17 cellular contexts compared by ENCODE assay signal in the genomic region with DNA sequence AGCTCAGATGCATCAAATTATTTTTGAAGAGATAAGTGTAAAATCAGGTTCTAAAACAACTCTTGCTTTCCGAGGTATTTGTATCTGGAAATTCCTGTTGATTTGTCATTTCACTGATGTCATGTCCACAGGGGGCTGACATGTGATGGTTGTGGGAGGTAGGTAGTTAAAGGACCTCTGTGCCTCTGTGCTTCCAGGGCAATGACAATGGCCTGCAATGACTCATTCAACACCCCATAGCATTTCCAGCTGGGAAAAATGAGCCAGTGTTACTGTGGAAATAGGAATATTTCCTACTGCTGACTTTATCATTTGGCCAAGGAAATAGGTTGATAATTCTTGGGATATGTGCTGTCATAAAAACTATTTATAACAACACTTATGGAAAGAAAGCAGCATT.
DNase-seq lines count a peak whose midpoint lies in the region; FAIRE-seq and TF ChIP-seq lines count a peak whose summit lies in the region.
"Had no signal": no experiment of that assay in that cellular context is flagged by ENCODE, and none has a peak within 500 bp of the region (broad histone marks: within the 10 kb centered on the region; RNA-seq: fewer than 3 reads in every experiment).

No MANE protein-coding gene starts in this region.

- H3K9me1 ChIP-seq in endothelial cell of umbilical vein (replicated peaks; ENCODE audit: control insufficient read depth, extremely low read depth, insufficient read depth, low read length): no peaks in the 10 kb centered on the region

- dilution Hi-C loops in endothelial cell of umbilical vein (cut with MboI; ENCODE audit: extremely low pct_ligation_motif_present, low sequenced_read_pairs): no loop called here

- H3K27me3 ChIP-seq in endothelial cell of umbilical vein (ENCODE audit: control insufficient read depth in 2 of 2, insufficient read depth in 2 of 2, low read length in 2 of 2): no peaks in the 10 kb centered on the region
- H3K27me3 ChIP-seq: heart right ventricle, tibial artery had no signal

- peak; percentile 83 for FAIRE-seq in endothelial cell of umbilical vein (lab: Jason Lieb, UNC)
- FAIRE-seq: D721Med had no signal

- H4K20me1 ChIP-seq in endothelial cell of umbilical vein (replicated peaks; ENCODE audit: control insufficient read depth, extremely low read depth, insufficient read depth, low read length): no peaks in the 10 kb centered on the region

- peaks cover 0 to 12% of the 10 kb centered on the region in 2 experiments for H3K36me3 ChIP-seq in endothelial cell of umbilical vein (ENCODE audit: control insufficient read depth in 2 of 2, extremely low read depth in 1 of 2, insufficient read depth in 2 of 2, low read length in 2 of 2)

- H3K4me1 ChIP-seq in endothelial cell of umbilical vein (ENCODE audit: control insufficient read depth, extremely low read depth, insufficient read depth, low read length): peaks cover 13% of the 10 kb centered on the region
- H3K4me1 ChIP-seq: tibial artery had no signal

- CTCF ChIA-PET in endothelial cell of umbilical vein (lab: Charles Lee): interaction anchor here (2.3 kb wide), 1 partner anchor 198 kb away, joined by 7 read pairs; no protein-coding TSS in a partner anchor

- H3K79me2 ChIP-seq in endothelial cell of umbilical vein (ENCODE audit: control insufficient read depth, insufficient read depth, low read length): no peaks in the 10 kb centered on the region

- no peak for TF ChIP-seq CTCF in endothelial cell of umbilical vein (IDR thresholded peaks at IDR 0.05; ENCODE audit: extremely low read depth in 1 of 2, insufficient read depth in 1 of 2, low read depth in 1 of 2, low read length in 2 of 2)

- intact Hi-C loops in endothelial cell of umbilical vein (cut with micrococcal nuclease): loop anchor here (2.0 kb wide), 1 partner anchor 34 kb away; no protein-coding TSS in a partner anchor

- DNase-seq in DMS53 (lab: John Stamatoyannopoulos, UW) (peak; percentile 1), DMS53 treated with DMSO at 0.1 percent for 48 hours (lab: John Stamatoyannopoulos, UW; ENCODE audit: unreplicated experiment) (no peak), M059J (ENCODE audit: low read depth) (peak; percentile 45), endothelial cell of umbilical vein (ENCODE audit: low read depth, low spot score) (peak; percentile 69), pulmonary artery endothelial cell (ENCODE audit: low read depth, low spot score) (peak; percentile 29), NCI-H1417 (lab: John Stamatoyannopoulos, UW) (no peak), germinal center (ENCODE audit: low spot score) (no peak), AML-193 (lab: John Stamatoyannopoulos, UW) (no peak)
- DNase-seq: activated CD4-positive, CD25-positive, alpha-beta regulatory T cell treated with anti-CD3 and anti-CD28 coated beads, Interleukin-2, amount 50 U/mL, for 72 hours; anterior cingulate cortex; effector CD4-positive, alpha-beta T cell; heart right ventricle; NCI-H226; OCI-M1; tibial artery had no signal

- H3K27ac ChIP-seq in endothelial cell of umbilical vein (ENCODE audit: insufficient read depth, low read depth, low read length): peak overlapping the region; percentile 83
- H3K27ac ChIP-seq: 22Rv1, heart right ventricle, tibial artery had no signal

- no peaks in the 10 kb centered on the region for H3K9me3 ChIP-seq in endothelial cell of umbilical vein (replicated peaks; ENCODE audit: control insufficient read depth, insufficient read depth, low read length)
- H3K9me3 ChIP-seq: heart right ventricle, tibial artery had no signal

- H3K9ac ChIP-seq in endothelial cell of umbilical vein (replicated peaks; ENCODE audit: extremely low read depth, insufficient read depth, low read length): no peak overlapping the region

- POLR2A ChIA-PET in endothelial cell of umbilical vein (lab: Charles Lee): no interaction called here

- BruUV-seq in endothelial cell of umbilical vein (replicated peaks; lab: Mats Ljungman, UMichigan): no TSS peak

- no peak overlapping the region for H3K4me3 ChIP-seq in endothelial cell of umbilical vein (replicated peaks in 1 of 3; ENCODE audit: insufficient read depth in 1 of 3, low read depth in 1 of 3, low read length in 3 of 3)
- H3K4me3 ChIP-seq: heart right ventricle, tibial artery had no signal

- H2AFZ ChIP-seq in endothelial cell of umbilical vein (ENCODE audit: low read depth, low read length): no peak overlapping the region

- H3K4me2 ChIP-seq in endothelial cell of umbilical vein (ENCODE audit: insufficient read depth, low read length): peak overlapping the region; percentile 19

- no peak for TF ChIP-seq POLR2A in endothelial cell of umbilical vein (IDR thresholded peaks at IDR 0.05; ENCODE audit: low read depth, low read length)

TF ChIP-seq in endothelial cell of umbilical vein, 7 proteins besides CTCF, POLR2A, EP300 and RAD21:
- TF ChIP-seq JUN (IDR thresholded peaks at IDR 0.05; ENCODE audit: borderline replicate concordance, insufficient read depth, insufficient read length, low read depth) (peak; percentile 83), POLR2AphosphoS5 (IDR thresholded peaks at IDR 0.05; ENCODE audit: insufficient read depth, low read depth, low read length) (no peak), FOS (IDR thresholded peaks at IDR 0.05; ENCODE audit: borderline replicate concordance, insufficient read depth, low read length) (peak; percentile 71)

Comparison
In these comparisons a context has a peak if more than half of its experiments do, and no peak if none do; other contexts are left out.
1. DNase-seq: peak in DMS53 (single experiment), M059J (single experiment), endothelial cell of umbilical vein (single experiment) and pulmonary artery endothelial cell (single experiment); none in DMS53 treated with DMSO at 0.1 percent for 48 hours (single experiment), NCI-H1417 (0 of 3), germinal center (single experiment) and AML-193 (0 of 2).